ENCODE assay signal across 8 cellular contexts in genomic region chr11:6402561-6402981, GRCh38. TPM values are rescaled to one million over a fixed set of nuclear protein-coding genes. Genes with fewer than 3 reads are reported as not detected.
DNase-seq lines count a peak whose midpoint lies in the region; ATAC-seq and TF ChIP-seq lines count a peak whose summit lies in the region.

No MANE protein-coding gene starts in this region.

- TF ChIP-seq CTCF in DOHH2 (IDR thresholded peaks at IDR 0.05; ENCODE audit: low read depth, low read length, poor library complexity, severe bottlenecking), result no peak
- TF ChIP-seq CTCF in left lung (IDR thresholded peaks at IDR 0.05), result no peak

- H3F3A ChIP-seq in DOHH2 (ENCODE audit: control insufficient read depth, insufficient read depth), result no peaks in the 10 kb centered on the region

- peak overlapping the region; percentile 70 for H3K4me3 ChIP-seq in DOHH2 (ENCODE audit: low read length)
- no peak overlapping the region for H3K4me3 ChIP-seq in left lung

- H3K4me1 ChIP-seq in DOHH2 (ENCODE audit: control insufficient read depth, low read length) (peaks cover 36% of the 10 kb centered on the region), left lung (peaks cover 0 to 6% of the 10 kb centered on the region in 2 donors)

- H3K36me3 ChIP-seq in DOHH2 (ENCODE audit: control insufficient read depth, low read length) (no peaks in the 10 kb centered on the region), KOPT-K1 (ENCODE audit: insufficient read depth, low read length) (no peaks in the 10 kb centered on the region), left lung (peaks cover 0 to 7% of the 10 kb centered on the region in 2 donors)

- DNase-seq in activated T-cell treated with anti-CD3 and anti-CD28 coated beads for 48 hours (ENCODE audit: low read depth) (peak; percentile 49), NCI-H510A (lab: John Stamatoyannopoulos, UW) (no peak), NCI-H82 (lab: John Stamatoyannopoulos, UW) (no peak), left lung (no peak)
- DNase-seq in stimulated activated CD4-positive, alpha-beta T cell treated with anti-CD3 and anti-CD28 coated beads, Interleukin-15, amount 100 ng/mL, for 24 hours, result peak; percentile 78

- no peaks in the 10 kb centered on the region; the same call in 1 of the 2 replicates for H4K20me1 ChIP-seq in DOHH2 (ENCODE audit: control insufficient read depth, insufficient read depth, low read depth, low read length)

- H3K27me3 ChIP-seq in DOHH2 (ENCODE audit: control insufficient read depth, low read length) (no peaks in the 10 kb centered on the region), left lung (no peaks in the 10 kb centered on the region)

- no peaks in the 10 kb centered on the region for H3K79me2 ChIP-seq in DOHH2 (ENCODE audit: control insufficient read depth, low read length)

- intact Hi-C loops in left lung (cut with DNase I), result no loop called here

- H3K27ac ChIP-seq in DOHH2 (ENCODE audit: low read depth, low read length) (peak overlapping the region; percentile 84), KOPT-K1 (ENCODE audit: low read depth, low read length, poor library complexity, severe bottlenecking) (peak overlapping the region; percentile 79), left lung (no peak overlapping the region)

- ATAC-seq in GM21529 (IDR thresholded peaks at IDR 0.05; ENCODE audit: unreplicated experiment) (peak; percentile 95), left lung (no peak)

- no peaks in the 10 kb centered on the region for H3K9me2 ChIP-seq in DOHH2 (replicated peaks; ENCODE audit: control insufficient read depth, low read length)

- H3K4me2 ChIP-seq in DOHH2 (ENCODE audit: low read length), result peak overlapping the region; percentile 93

- H3K9me3 ChIP-seq in DOHH2 (ENCODE audit: control insufficient read depth, insufficient read depth, low read length) (no peaks in the 10 kb centered on the region), KOPT-K1 (ENCODE audit: insufficient read depth, low read length, poor library complexity, severe bottlenecking) (no peaks in the 10 kb centered on the region), left lung (no peaks in the 10 kb centered on the region)

RNA-seq across cellular contexts. Expression of gene SMPD1, which starts 12.3 kb away (rescaled TPM):
- 10 to 100 TPM; 55.2 to 79.3 TPM for total RNA-seq in left lung

RNA-seq across cellular contexts. Expression of gene APBB1, which starts 16.3 kb away (rescaled TPM):
- 10 to 100 TPM; 30.7 to 32.1 TPM for total RNA-seq in left lung

RNA-seq across cellular contexts. Expression of gene HPX, which starts 38.2 kb away (rescaled TPM):
- under 1 TPM; 0.86 to 0.90 TPM for total RNA-seq in left lung

Comparison
In these comparisons a context has a peak if more than half of its experiments do, and no peak if none do; other contexts are left out.
1. H3K27ac ChIP-seq: peak in DOHH2 (single experiment) and KOPT-K1 (single experiment); none in left lung (0 of 2).
2. DNase-seq: peak in activated T-cell treated with anti-CD3 and anti-CD28 coated beads for 48 hours (single experiment) and stimulated activated CD4-positive, alpha-beta T cell treated with anti-CD3 and anti-CD28 coated beads, Interleukin-15, amount 100 ng/mL, for 24 hours (single experiment); none in NCI-H510A (single experiment), NCI-H82 (single experiment) and left lung (0 of 2).